Comparison of ENCODE assay signal across 10 cellular contexts in genomic region chr2:98835831-98836385, GRCh38.
DNase-seq lines count a peak whose midpoint lies in the region; ATAC-seq, FAIRE-seq and TF ChIP-seq lines count a peak whose summit lies in the region.
"Had no signal": no experiment of that assay in that cellular context is flagged by ENCODE, and none has a peak within 500 bp of the region (broad histone marks: within the 10 kb centered on the region; RNA-seq: fewer than 3 reads in every experiment).

No MANE protein-coding gene starts in this region.

- no peaks in the 10 kb centered on the region for H3K27me3 ChIP-seq in testis
- H3K27me3 ChIP-seq: foreskin keratinocyte had no signal

- H3K36me3 ChIP-seq in testis (ENCODE audit: low read depth, missing control alignments), result no peaks in the 10 kb centered on the region

- H3K27me3 Mint-ChIP-seq in T-helper 1 cell treated with Interleukin-12 subunit alpha and Interleukin-12 subunit beta and Interleukin-4 antibody, amounts not matched to agents 30 μg/mL and 1 μg/mL, for 36 hours (ENCODE audit: low read depth), result peaks cover 19% of the 10 kb centered on the region
- peaks cover 7% of the 10 kb centered on the region for H3K27me3 Mint-ChIP-seq in activated naive CD4-positive, alpha-beta T cell treated with anti-CD3 and anti-CD28 coated beads, Interleukin-2, amount 10 ng/mL, durations not matched to agents 7 days and 5 days

- CTCF ChIA-PET in activated naive CD4-positive, alpha-beta T cell treated with anti-CD3 and anti-CD28 coated beads, Interleukin-2, amount 10 ng/mL, durations not matched to agents 7 days and 5 days (lab: Charles Lee), result interaction anchor here (0.8 to 6.1 kb wide), 8 partner anchors 8 to 267 kb away, joined by 3 to 58 read pairs (median 4); no protein-coding TSS in a partner anchor

- no peaks in the 10 kb centered on the region for H3K36me3 Mint-ChIP-seq in T-helper 1 cell treated with Interleukin-12 subunit alpha and Interleukin-12 subunit beta and Interleukin-4 antibody, amounts not matched to agents 30 μg/mL and 1 μg/mL, for 36 hours (ENCODE audit: low read depth)
- no peaks in the 10 kb centered on the region for H3K36me3 Mint-ChIP-seq in activated naive CD4-positive, alpha-beta T cell treated with anti-CD3 and anti-CD28 coated beads, Interleukin-2, amount 10 ng/mL, durations not matched to agents 7 days and 5 days

- H3K4me1 ChIP-seq in testis, result no peaks in the 10 kb centered on the region
- H3K4me1 ChIP-seq: foreskin keratinocyte had no signal

- no peaks in the 10 kb centered on the region for H3K9me3 Mint-ChIP-seq in T-helper 1 cell treated with Interleukin-12 subunit alpha and Interleukin-12 subunit beta and Interleukin-4 antibody, amounts not matched to agents 30 μg/mL and 1 μg/mL, for 36 hours
- H3K9me3 Mint-ChIP-seq in activated naive CD4-positive, alpha-beta T cell treated with anti-CD3 and anti-CD28 coated beads, Interleukin-2, amount 10 ng/mL, durations not matched to agents 7 days and 5 days, result peaks cover 2% of the 10 kb centered on the region

- H3K27ac Mint-ChIP-seq in T-helper 1 cell treated with Interleukin-12 subunit alpha and Interleukin-12 subunit beta and Interleukin-4 antibody, amounts not matched to agents 30 μg/mL and 1 μg/mL, for 36 hours, result peak overlapping the region; percentile 81
- peak overlapping the region; percentile 91 for H3K27ac Mint-ChIP-seq in activated naive CD4-positive, alpha-beta T cell treated with anti-CD3 and anti-CD28 coated beads, Interleukin-2, amount 10 ng/mL, durations not matched to agents 7 days and 5 days

- intact Hi-C loops in testis (cut with DNase I; ENCODE audit: low total_unique reads), result loop anchor here (10.0 kb wide), 1 partner anchor 191 kb away; no protein-coding TSS in a partner anchor

- no peak for ATAC-seq in HG02623 (IDR thresholded peaks at IDR 0.05; ENCODE audit: unreplicated experiment)
- ATAC-seq: foreskin keratinocyte, left cardiac atrium had no signal

- no peak for TF ChIP-seq CTCF in testis (IDR thresholded peaks at IDR 0.05)

- peak; percentile 20 for FAIRE-seq in GM12891 (lab: Jason Lieb, UNC)

- no peaks in the 10 kb centered on the region for H3K9me3 ChIP-seq in testis

- DNase-seq in GM12891 (ENCODE audit: insufficient read length, low spot score) (no peak), retina (peak; percentile 29), iPS-NIHi11 (ENCODE audit: low spot score) (no peak), testis (no peak)
- DNase-seq in activated naive CD4-positive, alpha-beta T cell treated with anti-CD3 and anti-CD28 coated beads, Interleukin-2, amount 10 ng/mL, durations not matched to agents 7 days and 5 days, result peak; percentile 58
- DNase-seq: foreskin keratinocyte, left cardiac atrium, NCI-H1105 had no signal

- no peak overlapping the region for H3K27ac ChIP-seq in testis
- H3K27ac ChIP-seq: foreskin keratinocyte had no signal

- 74 to 82% methylated on average over 10 of the region's 10 CpGs for WGBS in testis, 2 donors

- H3K4me3 ChIP-seq in testis, result no peak overlapping the region

- TF ChIP-seq POLR2A in GM12891 (IDR thresholded peaks at IDR 0.05; ENCODE audit: low read depth, low read length), result no peak
- no peak for TF ChIP-seq POLR2A in testis (IDR thresholded peaks at IDR 0.05)

- peaks cover 41% of the 10 kb centered on the region for H3K4me1 Mint-ChIP-seq in T-helper 1 cell treated with Interleukin-12 subunit alpha and Interleukin-12 subunit beta and Interleukin-4 antibody, amounts not matched to agents 30 μg/mL and 1 μg/mL, for 36 hours (ENCODE audit: low read depth)
- H3K4me1 Mint-ChIP-seq in activated naive CD4-positive, alpha-beta T cell treated with anti-CD3 and anti-CD28 coated beads, Interleukin-2, amount 10 ng/mL, durations not matched to agents 7 days and 5 days, result peaks cover 53% of the 10 kb centered on the region

- H3K4me3 Mint-ChIP-seq in T-helper 1 cell treated with Interleukin-12 subunit alpha and Interleukin-12 subunit beta and Interleukin-4 antibody, amounts not matched to agents 30 μg/mL and 1 μg/mL, for 36 hours, result peak overlapping the region; percentile 61
- peak overlapping the region; percentile 39 for H3K4me3 Mint-ChIP-seq in activated naive CD4-positive, alpha-beta T cell treated with anti-CD3 and anti-CD28 coated beads, Interleukin-2, amount 10 ng/mL, durations not matched to agents 7 days and 5 days

TF ChIP-seq in GM12891, 5 proteins besides CTCF, POLR2A, EP300 and RAD21:
- no peak for TF ChIP-seq POLR2AphosphoS5 (IDR thresholded peaks at IDR 0.05; ENCODE audit: low read depth, low read length)
- no peak for TF ChIP-seq PAX5 (IDR thresholded peaks at IDR 0.05; ENCODE audit: insufficient read depth, low read length, severe bottlenecking)
- no peak for TF ChIP-seq POU2F2 (IDR thresholded peaks at IDR 0.05; ENCODE audit: low read depth, low read length)
- no peak for TF ChIP-seq SPI1 (IDR thresholded peaks at IDR 0.05; ENCODE audit: low read depth, low read length)
- TF ChIP-seq TAF1 (IDR thresholded peaks at IDR 0.05; ENCODE audit: low read depth, low read length), result no peak

Comparison
In these comparisons a context has a peak if more than half of its experiments do, and no peak if none do; other contexts are left out.
1. DNase-seq: peak in activated naive CD4-positive, alpha-beta T cell treated with anti-CD3 and anti-CD28 coated beads, Interleukin-2, amount 10 ng/mL, durations not matched to agents 7 days and 5 days (single experiment) and retina (single experiment); none in GM12891 (single experiment), iPS-NIHi11 (single experiment) and testis (single experiment).